ENCODE assay signal across 1 cellular context in the genomic region with DNA sequence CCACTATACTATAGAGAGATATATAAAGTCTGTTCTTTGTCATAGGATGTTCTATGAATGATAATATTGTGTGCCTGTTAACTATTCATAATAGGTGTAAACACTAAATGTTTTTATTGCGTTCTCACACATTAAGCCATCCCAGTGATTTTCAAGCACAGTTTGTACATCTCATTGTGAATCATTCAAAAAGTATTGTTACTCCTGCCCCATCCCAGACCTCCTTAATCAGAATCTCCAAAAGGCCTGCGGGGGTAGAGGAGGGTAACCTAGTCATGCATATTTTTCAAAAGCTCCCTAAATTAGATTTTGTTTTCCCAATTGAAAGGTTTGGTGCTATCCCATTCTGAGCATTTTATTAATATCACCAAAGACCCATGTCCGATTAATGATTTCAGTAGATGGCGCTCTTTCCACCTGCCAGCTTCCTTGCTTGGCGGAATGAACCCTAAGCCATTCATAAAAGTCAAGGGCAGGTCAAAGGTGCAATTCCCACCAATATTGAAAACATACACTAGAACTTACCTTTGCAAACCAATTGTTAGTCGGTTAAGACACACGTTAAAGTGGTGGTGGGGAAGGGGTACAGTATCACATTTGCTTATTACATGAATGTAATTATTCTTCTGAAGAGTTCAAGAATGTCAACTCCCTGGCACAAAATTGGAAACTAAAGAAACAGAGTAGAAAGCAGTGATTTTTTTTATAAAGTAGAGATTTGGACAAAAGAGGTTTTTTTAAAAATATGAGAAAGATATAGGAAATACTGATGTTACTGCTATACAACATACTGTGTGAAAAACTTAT.
TF ChIP-seq lines count a peak whose summit lies in the region.

No MANE protein-coding gene starts in this region.

TF ChIP-seq in H1, 55 proteins besides CTCF, POLR2A, EP300 and RAD21:
- TF ChIP-seq RXRA (IDR thresholded peaks at IDR 0.05; ENCODE audit: insufficient read depth, low read depth, low read length) (0 out of 2 replicates have a peak, but pooled peaks have one; percentile 68), NRF1 (IDR thresholded peaks at IDR 0.05; ENCODE audit: low read depth, low read length) (no peak)
